15 cellular contexts compared by ENCODE assay signal in the genomic region with DNA sequence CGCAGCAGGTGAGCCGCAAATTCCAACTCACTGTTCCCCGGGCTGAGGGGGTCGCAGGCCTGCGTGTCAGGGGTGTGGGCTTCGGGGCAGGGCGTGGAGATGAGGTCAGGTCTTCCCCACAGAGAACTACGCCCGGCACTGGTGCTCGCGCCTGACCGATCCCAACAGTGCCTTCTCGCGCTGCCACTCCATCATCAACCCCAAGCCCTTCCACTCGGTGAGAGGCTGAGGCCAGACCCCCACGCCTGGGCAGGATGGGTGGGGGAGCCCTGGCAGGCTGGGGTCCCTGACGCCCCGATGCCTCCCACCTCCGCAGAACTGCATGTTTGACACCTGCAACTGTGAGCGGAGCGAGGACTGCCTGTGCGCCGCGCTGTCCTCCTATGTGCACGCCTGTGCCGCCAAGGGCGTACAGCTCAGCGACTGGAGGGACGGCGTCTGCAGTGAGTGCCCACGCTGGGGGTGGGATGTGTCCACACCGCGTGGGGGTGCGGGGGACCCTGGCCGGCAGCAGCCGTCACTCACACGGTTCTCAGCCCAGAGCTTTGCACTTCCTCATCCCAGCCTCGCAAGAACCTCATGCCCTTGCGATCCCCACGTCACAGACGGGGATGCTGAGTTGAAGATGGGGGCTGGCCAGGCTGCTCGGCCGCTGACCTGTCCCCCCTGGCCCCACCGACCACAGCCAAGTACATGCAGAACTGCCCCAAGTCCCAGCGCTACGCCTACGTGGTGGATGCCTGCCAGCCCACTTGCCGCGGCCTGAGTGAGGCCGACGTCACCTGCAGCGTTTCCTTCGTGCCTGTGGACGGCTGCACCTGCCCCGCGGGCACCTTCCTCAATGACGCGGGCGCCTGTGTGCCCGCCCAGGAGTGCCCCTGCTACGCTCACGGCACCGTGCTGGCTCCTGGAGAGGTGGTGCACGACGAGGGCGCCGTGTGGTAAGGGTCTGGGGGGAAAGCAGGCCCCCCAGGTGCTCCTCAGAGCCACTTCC. TPM values are rescaled to one million over a fixed set of nuclear protein-coding genes. Genes with fewer than 3 reads are reported as not detected.
DNase-seq lines count a peak whose midpoint lies in the region; ATAC-seq and TF ChIP-seq lines count a peak whose summit lies in the region.
"Had no signal": no experiment of that assay in that cellular context is flagged by ENCODE, and none has a peak within 500 bp of the region (broad histone marks: within the 10 kb centered on the region; RNA-seq: fewer than 3 reads in every experiment).

No MANE protein-coding gene starts in this region.

- WGBS in psoas muscle, 3 donors: 75 to 81% (median 80%) methylated on average over 61 to 67 of the region's 67 CpGs
- WGBS in gastroesophageal sphincter (ENCODE audit: low coverage in 1 of 2), 2 donors: 70 to 87% methylated on average over 4 to 12 of the region's 67 CpGs

- TF ChIP-seq POLR2A in gastroesophageal sphincter (IDR thresholded peaks at IDR 0.05): no peak

- H3K4me3 ChIP-seq in left ventricle myocardium inferior (no peak overlapping the region), psoas muscle (no peak overlapping the region), gastroesophageal sphincter (no peak overlapping the region)
- H3K4me3 ChIP-seq: lung had no signal

- no peak overlapping the region for H3K27ac ChIP-seq in left ventricle myocardium inferior (replicated peaks)
- no peak overlapping the region for H3K27ac ChIP-seq in psoas muscle
- no peak overlapping the region for H3K27ac ChIP-seq in gastroesophageal sphincter

- DNase-seq in NCI-H2196 (lab: John Stamatoyannopoulos, UW; ENCODE audit: unreplicated experiment) (peak; percentile 13), NCI-H2196 treated with DMSO at 0.1 percent for 48 hours (lab: John Stamatoyannopoulos, UW; ENCODE audit: unreplicated experiment) (no peak), NCI-H69 (lab: John Stamatoyannopoulos, UW) (peak; percentile 34), left ventricle myocardium inferior (peak; percentile 6), psoas muscle (peak; percentile 7 to 49), DMS153 treated with DMSO at 0.1 percent for 48 hours (lab: John Stamatoyannopoulos, UW; ENCODE audit: unreplicated experiment) (no peak), medulla oblongata (ENCODE audit: extremely low spot score) (no peak)
- DNase-seq: activated CD8-positive, alpha-beta T cell treated with anti-CD3 and anti-CD28 coated beads, Interleukin-2, amount 10 ng/mL, durations not matched to agents 7 days and 5 days; NCI-H526; SW 1271 had no signal

- H3K4me1 ChIP-seq in left ventricle myocardium inferior (no peaks in the 10 kb centered on the region), psoas muscle (no peaks in the 10 kb centered on the region), gastroesophageal sphincter (no peaks in the 10 kb centered on the region)

- TF ChIP-seq EP300 in gastroesophageal sphincter (IDR thresholded peaks at IDR 0.05): no peak

- intact Hi-C loops in left ventricle myocardium inferior (cut with micrococcal nuclease): no loop called here
- intact Hi-C loops in psoas muscle (cut with DNase I): no loop called here

- H3K36me3 ChIP-seq in left ventricle myocardium inferior (no peaks in the 10 kb centered on the region), psoas muscle (ENCODE audit: insufficient read depth in 1 of 2, low read depth in 1 of 2) (no peaks in the 10 kb centered on the region), gastroesophageal sphincter (no peaks in the 10 kb centered on the region)

- peaks cover 49% of the 10 kb centered on the region for H3K27me3 ChIP-seq in left ventricle myocardium inferior (ENCODE audit: low read depth)
- H3K27me3 ChIP-seq in psoas muscle (ENCODE audit: insufficient read depth in 3 of 3, low read length in 2 of 3): peaks cover 0 to 36% (median 7%) of the 10 kb centered on the region in 3 donors
- peaks cover 53% of the 10 kb centered on the region for H3K27me3 ChIP-seq in gastroesophageal sphincter

- ATAC-seq in psoas muscle: no peak
- no peak for ATAC-seq in gastroesophageal sphincter
- ATAC-seq: activated CD8-positive, alpha-beta T cell treated with anti-CD3 and anti-CD28 coated beads, Interleukin-2, amount 10 ng/mL, durations not matched to agents 7 days and 5 days had no signal

- H3K9me3 ChIP-seq in left ventricle myocardium inferior (replicated peaks): no peaks in the 10 kb centered on the region
- no peaks in the 10 kb centered on the region for H3K9me3 ChIP-seq in psoas muscle
- no peaks in the 10 kb centered on the region for H3K9me3 ChIP-seq in gastroesophageal sphincter

- TF ChIP-seq CTCF in left ventricle myocardium inferior (IDR thresholded peaks at IDR 0.05; ENCODE audit: borderline replicate concordance): no peak
- TF ChIP-seq CTCF in psoas muscle (IDR thresholded peaks at IDR 0.05): no peak
- TF ChIP-seq CTCF in gastroesophageal sphincter (IDR thresholded peaks at IDR 0.05): no peak

RNA-seq across cellular contexts. Expression of a gene that starts 9.8 kb away (rescaled TPM):
- not detected for total RNA-seq in left ventricle myocardium inferior
- total RNA-seq in psoas muscle: under 1 TPM in 3 of 4 donors, not detected in 1; 0.02 to 0.41 (median 0.20) TPM
- polyA plus RNA-seq in psoas muscle: under 1 TPM in 1 of 3 donors, not detected in 2; under 0.01 TPM
- 100 to 1,000 TPM in 1 of 4 donors, 1 to 10 TPM in 1, under 1 TPM in 2; 0.13 to 199 (median 0.60) TPM for total RNA-seq in gastroesophageal sphincter
- total RNA-seq: activated CD8-positive, alpha-beta T cell treated with anti-CD3 and anti-CD28 coated beads, Interleukin-2, amount 10 ng/mL, durations not matched to agents 7 days and 5 days; activated T-helper 1 cell treated with anti-CD3 and anti-CD28 coated beads, Interleukin-12 subunit alpha, Interleukin-12 subunit beta, Interleukin-2, Interleukin-4 antibody, amounts not matched to agents 30 ng/mL and 10 ng/mL and 1 ng/mL, durations not matched to agents 14 hours and 24 hours and 36 hours; CD4-positive, alpha-beta T cell; Daoy had no signal

Comparison
In these comparisons a context has a peak if more than half of its experiments do, and no peak if none do; other contexts are left out.
1. DNase-seq: peak in NCI-H2196 (single experiment), NCI-H69 (single experiment), left ventricle myocardium inferior (single experiment) and psoas muscle (2 of 2); none in NCI-H2196 treated with DMSO at 0.1 percent for 48 hours (single experiment), DMS153 treated with DMSO at 0.1 percent for 48 hours (single experiment) and medulla oblongata (single experiment).